Comparison of ENCODE assay signal across 17 cellular contexts in the genomic region with DNA sequence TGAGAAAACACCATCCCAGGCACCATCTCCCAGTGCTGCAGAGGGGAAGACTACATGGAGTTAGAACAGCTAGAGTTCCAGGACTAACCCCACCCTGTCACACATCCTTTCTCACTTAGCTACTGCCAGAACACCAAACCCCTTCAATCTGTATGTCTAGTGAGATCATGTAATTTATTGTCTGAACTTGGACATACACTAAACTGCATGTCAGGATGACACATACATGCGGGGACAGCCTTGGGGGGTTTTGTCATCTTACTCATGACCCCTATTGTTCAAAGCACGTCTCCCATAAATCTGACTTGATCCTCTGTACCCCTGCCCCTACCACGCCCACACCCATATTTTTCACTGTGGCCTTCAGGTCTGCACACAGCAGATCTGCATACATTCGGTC.
DNase-seq lines count a peak whose midpoint lies in the region; ATAC-seq, FAIRE-seq and TF ChIP-seq lines count a peak whose summit lies in the region.
"Had no signal": no experiment of that assay in that cellular context is flagged by ENCODE, and none has a peak within 500 bp of the region (broad histone marks: within the 10 kb centered on the region; RNA-seq: fewer than 3 reads in every experiment).

No MANE protein-coding gene starts in this region.

- CTCF ChIA-PET in MCF 10A (lab: Yijun Ruan, JAX) (interaction anchor here (1.3 to 3.0 kb wide), 2 partner anchors 11 to 23 kb away, joined by 3 to 9 read pairs; no protein-coding TSS in a partner anchor), RWPE1 (lab: Yijun Ruan, JAX) (no interaction called here)

- POLR2A ChIA-PET in MCF 10A (lab: Yijun Ruan, JAX), result interaction anchor here (1.0 kb wide), 1 partner anchor 72 kb away, joined by 3 read pairs; the partner anchor contains the start of genes ATP5PF and GABPA
- POLR2A ChIA-PET in RWPE1 (lab: Yijun Ruan, JAX; ENCODE audit: low non-redundant PET), result no interaction called here

- H3K36me3 Mint-ChIP-seq in MCF 10A (ENCODE audit: insufficient read depth, unreplicated experiment), result no peaks in the 10 kb centered on the region
- H3K36me3 Mint-ChIP-seq: CD14-positive monocyte; CD8-positive, alpha-beta T cell had no signal

- H3K4me3 ChIP-seq in breast epithelium, result no peak overlapping the region
- H3K4me3 ChIP-seq in epithelial cell of esophagus (ENCODE audit: low read length), result no peak overlapping the region
- H3K4me3 ChIP-seq in keratinocyte (ENCODE audit: control insufficient read depth in 2 of 3, extremely low read depth in 1 of 3, insufficient read depth in 2 of 3, low read depth in 1 of 3, low read length in 3 of 3), result no peak overlapping the region
- no peak overlapping the region for H3K4me3 ChIP-seq in Karpas-422 (ENCODE audit: low read length)
- H3K4me3 ChIP-seq: GM12878, GM23338 had no signal

- no peaks in the 10 kb centered on the region for H3K9me1 ChIP-seq in keratinocyte (ENCODE audit: control insufficient read depth, extremely low read depth, insufficient read depth, low read length)

- H3K4me2 ChIP-seq in keratinocyte (ENCODE audit: control insufficient read depth, extremely low read depth, insufficient read depth, low read depth, low read length) (no peak overlapping the region), Karpas-422 (ENCODE audit: low read depth, low read length, poor library complexity, severe bottlenecking) (no peak overlapping the region)
- H3K4me2 ChIP-seq: GM23338 had no signal

- no peaks in the 10 kb centered on the region for H3K4me1 ChIP-seq in breast epithelium
- H3K4me1 ChIP-seq in keratinocyte (ENCODE audit: control insufficient read depth, extremely low read depth, insufficient read depth, low read length), result peaks cover 5% of the 10 kb centered on the region
- no peaks in the 10 kb centered on the region for H3K4me1 ChIP-seq in Karpas-422 (ENCODE audit: low read length)
- H3K4me1 ChIP-seq: Caco-2 had no signal

- H3K27me3 ChIP-seq in breast epithelium (no peaks in the 10 kb centered on the region), keratinocyte (ENCODE audit: control insufficient read depth, extremely low read depth, insufficient read depth, low read length) (no peaks in the 10 kb centered on the region), Karpas-422 (ENCODE audit: low read length) (no peaks in the 10 kb centered on the region)

- H3K4me3 Mint-ChIP-seq in MCF 10A (ENCODE audit: unreplicated experiment), result no peak overlapping the region
- H3K4me3 Mint-ChIP-seq: CD14-positive monocyte; CD8-positive, alpha-beta T cell; GM23338 had no signal

- intact Hi-C loops in MCF 10A (cut with micrococcal nuclease), result no loop called here
- intact Hi-C loops in breast epithelium (cut with DNase I; ENCODE audit: low total_unique reads), result no loop called here

- H3K9ac ChIP-seq in keratinocyte (ENCODE audit: control insufficient read depth, extremely low read depth, insufficient read depth, low read length) (no peak overlapping the region), Karpas-422 (ENCODE audit: low read length) (no peak overlapping the region)

- H3K79me2 ChIP-seq in keratinocyte (ENCODE audit: control insufficient read depth, insufficient read depth, low read length) (no peaks in the 10 kb centered on the region), Karpas-422 (ENCODE audit: low read length) (no peaks in the 10 kb centered on the region)

- H3K9me3 Mint-ChIP-seq in MCF 10A (ENCODE audit: unreplicated experiment), result no peaks in the 10 kb centered on the region
- H3K9me3 Mint-ChIP-seq: CD8-positive, alpha-beta T cell; GM23338 had no signal

- H4K20me1 ChIP-seq in keratinocyte (ENCODE audit: control insufficient read depth, extremely low read depth, insufficient read depth, low read length) (no peaks in the 10 kb centered on the region), Karpas-422 (ENCODE audit: insufficient read depth, low read depth, low read length) (no peaks in the 10 kb centered on the region)

- no peak for TF ChIP-seq CTCF in MCF 10A (IDR thresholded peaks at IDR 0.05; ENCODE audit: unreplicated experiment)
- TF ChIP-seq CTCF in breast epithelium (IDR thresholded peaks at IDR 0.05), result no peak
- TF ChIP-seq CTCF in RWPE1 (conservative IDR thresholded peaks at IDR 0.05; ENCODE audit: low read depth), result no peak
- no peak for TF ChIP-seq CTCF in epithelial cell of esophagus (IDR thresholded peaks at IDR 0.05; ENCODE audit: insufficient read depth, low read depth, low read length, missing control alignments)
- TF ChIP-seq CTCF in keratinocyte (optimal IDR thresholded peaks at IDR 0.05 in 1 of 3, IDR thresholded peaks at IDR 0.05 in 1 of 3, conservative IDR thresholded peaks at IDR 0.05 in 1 of 3; ENCODE audit: extremely low read depth in 1 of 3, insufficient read depth in 2 of 3, low read length in 3 of 3), result no peak

- H2AFZ ChIP-seq in keratinocyte (ENCODE audit: control insufficient read depth, low read length) (no peak overlapping the region), Karpas-422 (ENCODE audit: low read length) (no peak overlapping the region)
- H2AFZ ChIP-seq: GM23338 had no signal

- no peak overlapping the region for H3K27ac ChIP-seq in breast epithelium
- no peak overlapping the region for H3K27ac ChIP-seq in RWPE1
- no peak overlapping the region for H3K27ac ChIP-seq in keratinocyte (ENCODE audit: control insufficient read depth, insufficient read depth, low read length)
- H3K27ac ChIP-seq in Karpas-422 (ENCODE audit: low read length), result no peak overlapping the region
- H3K27ac ChIP-seq: 22Rv1 had no signal

- no peak for TF ChIP-seq POLR2A in breast epithelium (IDR thresholded peaks at IDR 0.05)

- no peaks in the 10 kb centered on the region for H3K27me3 Mint-ChIP-seq in MCF 10A (ENCODE audit: insufficient read depth, unreplicated experiment)

- no peak for ATAC-seq in GM18867 (IDR thresholded peaks at IDR 0.05; ENCODE audit: unreplicated experiment)
- ATAC-seq: CD8-positive, alpha-beta T cell; GM12878; GM23338 had no signal

- no peaks in the 10 kb centered on the region for H3K9me3 ChIP-seq in breast epithelium
- H3K9me3 ChIP-seq in keratinocyte (ENCODE audit: control insufficient read depth, low read depth, low read length), result no peaks in the 10 kb centered on the region
- H3K9me3 ChIP-seq in Karpas-422 (ENCODE audit: low read length), result no peaks in the 10 kb centered on the region
- H3K9me3 ChIP-seq: Caco-2 had no signal

- H3K9me2 ChIP-seq in Karpas-422 (replicated peaks; ENCODE audit: insufficient read depth, low read length), result no peaks in the 10 kb centered on the region

- dilution Hi-C loops in keratinocyte (cut with MboI; ENCODE audit: extremely low pct_ligation_motif_present, low sequenced_read_pairs), result no loop called here

- no peaks in the 10 kb centered on the region for H3K36me3 ChIP-seq in breast epithelium
- no peaks in the 10 kb centered on the region for H3K36me3 ChIP-seq in keratinocyte (ENCODE audit: control insufficient read depth in 2 of 2, extremely low read depth in 1 of 2, insufficient read depth in 2 of 2, low read length in 2 of 2)
- H3K36me3 ChIP-seq in Karpas-422 (ENCODE audit: insufficient read depth, low read length), result no peaks in the 10 kb centered on the region

- peak; percentile 9 for FAIRE-seq in keratinocyte (lab: Jason Lieb, UNC)
- FAIRE-seq: GM12878, GM18507 had no signal

- no peak overlapping the region for H3K27ac Mint-ChIP-seq in MCF 10A (ENCODE audit: low read depth, unreplicated experiment)
- H3K27ac Mint-ChIP-seq: CD14-positive monocyte; CD8-positive, alpha-beta T cell; GM23338 had no signal

- DNase-seq in MCF 10A (ENCODE audit: unreplicated experiment) (peak; percentile 14), breast epithelium (ENCODE audit: low spot score in 2 of 2) (no peak), RWPE1 (ENCODE audit: low spot score) (peak; percentile 8), epithelial cell of esophagus (ENCODE audit: low read depth) (peak; percentile 63), keratinocyte (ENCODE audit: low read depth, low spot score) (peak; percentile 49), Karpas-422 (no peak), foreskin melanocyte (no peak)
- DNase-seq: Caco-2; CD8-positive, alpha-beta T cell; DND-41; H7 had no signal

- BruUV-seq in MCF 10A (replicated peaks; lab: Mats Ljungman, UMichigan), result no TSS peak

- H3K4me1 Mint-ChIP-seq in MCF 10A (ENCODE audit: insufficient read depth, unreplicated experiment), result peaks cover 18% of the 10 kb centered on the region

Comparison
In these comparisons a context has a peak if more than half of its experiments do, and no peak if none do; other contexts are left out.
1. DNase-seq: peak in MCF 10A (single experiment), RWPE1 (single experiment), epithelial cell of esophagus (single experiment) and keratinocyte (single experiment); none in breast epithelium (0 of 2), Karpas-422 (single experiment) and foreskin melanocyte (single experiment).